8 cellular contexts compared by ENCODE assay signal in genomic region chr10:105063796-105064195, GRCh38.
DNase-seq lines count a peak whose midpoint lies in the region; ATAC-seq and TF ChIP-seq lines count a peak whose summit lies in the region.

No MANE protein-coding gene starts in this region.

- H3K4me1 Mint-ChIP-seq in chondrocyte (ENCODE audit: low read depth): no peaks in the 10 kb centered on the region
- peaks cover 2% of the 10 kb centered on the region for H3K4me1 Mint-ChIP-seq in T-helper 17 cell

- H3K27me3 Mint-ChIP-seq in chondrocyte (ENCODE audit: low read depth): peaks cover 2% of the 10 kb centered on the region
- H3K27me3 Mint-ChIP-seq in T-helper 17 cell: no peaks in the 10 kb centered on the region

- H3K9me3 ChIP-seq in T-helper 17 cell (ENCODE audit: control insufficient read depth, low read length, poor library complexity, severe bottlenecking): no peaks in the 10 kb centered on the region

- peak; percentile 45 for ATAC-seq in GM19468 (IDR thresholded peaks at IDR 0.05; ENCODE audit: extremely low read depth, unreplicated experiment)
- ATAC-seq in GM18873 (IDR thresholded peaks at IDR 0.05; ENCODE audit: low FRiP score, unreplicated experiment): no peak
- ATAC-seq in T-helper 17 cell: no peak

- H3K9me3 Mint-ChIP-seq in chondrocyte (ENCODE audit: low read depth): no peaks in the 10 kb centered on the region

- TF ChIP-seq CTCF in chondrocyte (IDR thresholded peaks at IDR 0.05): peak; percentile 19

- no peak overlapping the region for H3K4me3 Mint-ChIP-seq in chondrocyte (ENCODE audit: unreplicated experiment)
- no peak overlapping the region for H3K4me3 Mint-ChIP-seq in T-helper 17 cell

- intact Hi-C loops in posterior cingulate gyrus (cut with DNase I): no loop called here

- H3K27ac Mint-ChIP-seq in chondrocyte (ENCODE audit: unreplicated experiment) (no peak overlapping the region), T-helper 17 cell (no peak overlapping the region)

- peak; percentile 46 for DNase-seq in DMS53 (lab: John Stamatoyannopoulos, UW)
- DNase-seq in NCI-H146 (lab: John Stamatoyannopoulos, UW): peak; percentile 51
- DNase-seq in chondrocyte (ENCODE audit: low spot score): no peak
- peak in 6 of 10 donors; percentile 11 to 78 (median 18) for DNase-seq in posterior cingulate gyrus
- DNase-seq in occipital lobe (lab: John Stamatoyannopoulos, UW): no peak
- DNase-seq in T-helper 17 cell: no peak

- H3K36me3 Mint-ChIP-seq in chondrocyte (ENCODE audit: low read depth) (no peaks in the 10 kb centered on the region), T-helper 17 cell (ENCODE audit: low read depth) (no peaks in the 10 kb centered on the region)

Comparison
In these comparisons a context has a peak if more than half of its experiments do, and no peak if none do; other contexts are left out.
1. DNase-seq: peak in DMS53 (single experiment), NCI-H146 (single experiment) and posterior cingulate gyrus (6 of 10); none in chondrocyte (single experiment), occipital lobe (single experiment) and T-helper 17 cell (0 of 3).